In the genomic region with DNA sequence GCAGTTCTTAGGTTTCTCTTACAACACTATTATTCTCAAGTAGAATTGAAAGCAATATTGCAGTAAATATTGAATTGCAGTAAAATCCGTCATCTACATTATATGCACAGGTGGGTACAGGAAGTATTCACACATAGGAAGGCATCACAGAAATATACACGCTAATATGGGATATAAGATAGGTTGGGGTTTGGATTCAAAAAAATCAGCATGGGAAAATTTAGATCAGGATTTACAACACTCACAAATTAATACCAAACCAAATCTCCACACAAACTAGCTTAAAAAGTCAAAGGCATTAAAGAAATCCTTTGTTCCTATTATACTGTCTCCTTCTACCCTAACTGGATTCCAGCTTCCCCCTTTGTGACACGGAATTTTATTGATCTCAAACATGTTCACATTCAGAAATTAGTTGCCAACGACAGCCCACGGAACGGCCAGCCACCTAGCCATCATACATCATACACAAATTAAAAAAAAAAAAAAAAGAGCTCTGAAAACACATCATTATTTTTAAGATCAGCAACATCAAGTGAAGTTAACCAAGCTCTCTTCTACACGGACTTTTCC, we compare ENCODE assay signal across 12 cellular contexts. TPM values are rescaled to one million over a fixed set of nuclear protein-coding genes. Genes with fewer than 3 reads are reported as not detected.
A peak's percentile ranks its signal among the peaks of the same experiment; 100 is the strongest.
DNase-seq lines count a peak whose midpoint lies in the region; ATAC-seq, FAIRE-seq and TF ChIP-seq lines count a peak whose summit lies in the region.
"Had no signal": no experiment of that assay in that cellular context is flagged by ENCODE, and none has a peak within 500 bp of the region (broad histone marks: within the 10 kb centered on the region; RNA-seq: fewer than 3 reads in every experiment).

No MANE protein-coding gene starts in this region.

- H3K27me3 ChIP-seq in heart right ventricle (peaks cover 0 to 60% (median 44%) of the 10 kb centered on the region in 7 donors), HepG2 (ENCODE audit: control insufficient read depth in 1 of 2, insufficient read depth in 2 of 2, low read length in 2 of 2) (no peaks in the 10 kb centered on the region; a peak in 1 of 5 replicates)

- H3K36me3 Mint-ChIP-seq in activated T-helper 17 cell treated with anti-CD3 and anti-CD28 coated beads, Interleukin-2, amount 50 U/mL, for 72 hours (ENCODE audit: low read depth): peaks cover 9% of the 10 kb centered on the region
- no peaks in the 10 kb centered on the region for H3K36me3 Mint-ChIP-seq in type B pancreatic cell

- H3K27me3 Mint-ChIP-seq in activated T-helper 17 cell treated with anti-CD3 and anti-CD28 coated beads, Interleukin-2, amount 50 U/mL, for 72 hours: peaks cover 52% of the 10 kb centered on the region
- H3K27me3 Mint-ChIP-seq in type B pancreatic cell: peaks cover 48% of the 10 kb centered on the region

- POLR2A ChIA-PET in HepG2 (lab: Yijun Ruan, JAX): interaction anchor here (0.7 to 5.4 kb wide), 4 partner anchors 23 to 472 kb away, joined by 3 to 39 read pairs (median 4); partner anchors contain the start of gene HSPA5

- H3K4me1 ChIP-seq in heart right ventricle (peaks cover 0 to 47% (median 17%) of the 10 kb centered on the region in 9 donors), HepG2 (ENCODE audit: insufficient read depth, low read length) (peaks cover 46% of the 10 kb centered on the region)

- in situ Hi-C loops in HepG2 (cut with HindIII; ENCODE audit: extremely low pct_ligation_motif_present, low pct_unique_long_range_greater_than_20kb): no loop called here

- H3K9me3 ChIP-seq in heart right ventricle (no peaks in the 10 kb centered on the region), HepG2 (ENCODE audit: low read length) (no peaks in the 10 kb centered on the region)
- H3K9me3 ChIP-seq: SJSA1 had no signal

- no peaks in the 10 kb centered on the region for H3K9me3 Mint-ChIP-seq in activated T-helper 17 cell treated with anti-CD3 and anti-CD28 coated beads, Interleukin-2, amount 50 U/mL, for 72 hours
- no peaks in the 10 kb centered on the region for H3K9me3 Mint-ChIP-seq in type B pancreatic cell

- peaks cover 65% of the 10 kb centered on the region for H3K79me2 ChIP-seq in HepG2 (ENCODE audit: insufficient read depth, low read length)

- H3K4me3 ChIP-seq in heart right ventricle (peak overlapping the region in 5 of 10 donors; percentile 83 to 93 (median 88)), HepG2 (replicated peaks in 1 of 3; ENCODE audit: insufficient read depth in 1 of 3, low read depth in 2 of 3, low read length in 3 of 3) (peak overlapping the region; percentile 93 to 96 (median 95); a peak in 5 of 6 replicates)

- CTCF ChIA-PET in HepG2 (lab: Yijun Ruan, JAX; ENCODE audit: low intra/inter-chr PET ratio, low total read pairs): no interaction called here

- H4K20me1 ChIP-seq in HepG2 (ENCODE audit: insufficient read depth, low read length): peaks cover 21% of the 10 kb centered on the region; the same call in 1 of the 2 replicates

- BruUV-seq in HepG2 (replicated peaks; lab: Mats Ljungman, UMichigan): TSS peak; percentile 45

- TF ChIP-seq POLR2A in HepG2 (IDR thresholded peaks at IDR 0.05; ENCODE audit: insufficient read depth in 1 of 2, low read depth in 2 of 2, low read length in 2 of 2): no peak

- no peak for TF ChIP-seq RAD21 in HepG2 (CRISPR knock-in tag; IDR thresholded peaks at IDR 0.05)

- H3K9ac ChIP-seq in HepG2 (ENCODE audit: insufficient read depth, low read depth, low read length): peak overlapping the region; percentile 80

- no peaks in the 10 kb centered on the region for H3K36me3 ChIP-seq in heart right ventricle
- H3K36me3 ChIP-seq in HepG2 (replicated peaks in 1 of 2; ENCODE audit: control insufficient read depth in 1 of 2, insufficient read depth in 2 of 2, low read length in 2 of 2): no peaks in the 10 kb centered on the region
- H3K36me3 ChIP-seq: SJSA1 had no signal

- FAIRE-seq in HepG2 (lab: Jason Lieb, UNC): no peak

- no peak overlapping the region for H2AFZ ChIP-seq in HepG2 (ENCODE audit: low read length)

- peak overlapping the region; percentile 80 for H3K4me2 ChIP-seq in HepG2 (ENCODE audit: low read depth, low read length)

- peak overlapping the region; percentile 88 for H3K4me3 Mint-ChIP-seq in activated T-helper 17 cell treated with anti-CD3 and anti-CD28 coated beads, Interleukin-2, amount 50 U/mL, for 72 hours
- H3K4me3 Mint-ChIP-seq in type B pancreatic cell: peak overlapping the region; percentile 93

- intact Hi-C loops in Right ventricle myocardium superior (cut with DNase I): no loop called here
- intact Hi-C loops in heart right ventricle (cut with DNase I): no loop called here
- intact Hi-C loops in HepG2 (cut with micrococcal nuclease; ENCODE audit: unreplicated experiment): no loop called here

- no peak overlapping the region for H3K27ac Mint-ChIP-seq in activated T-helper 17 cell treated with anti-CD3 and anti-CD28 coated beads, Interleukin-2, amount 50 U/mL, for 72 hours
- peak overlapping the region; percentile 87 for H3K27ac Mint-ChIP-seq in type B pancreatic cell

- DNase-seq in Right ventricle myocardium superior (peak; percentile 34), heart right ventricle (no peak), HepG2 (ENCODE audit: low spot score) (no peak), type B pancreatic cell (ENCODE audit: extremely low spot score, unreplicated experiment) (no peak), GM10266 (ENCODE audit: extremely low spot score) (no peak), epidermal melanocyte (ENCODE audit: insufficient read length, low spot score) (no peak)
- DNase-seq: activated gamma-delta T cell treated with Interleukin-2 at 50 U/mL for 16 hours, NCI-H1092, occipital lobe had no signal

- peaks cover 27% of the 10 kb centered on the region for H3K4me1 Mint-ChIP-seq in activated T-helper 17 cell treated with anti-CD3 and anti-CD28 coated beads, Interleukin-2, amount 50 U/mL, for 72 hours
- peaks cover 19% of the 10 kb centered on the region for H3K4me1 Mint-ChIP-seq in type B pancreatic cell (ENCODE audit: unreplicated experiment)

- H3K27ac ChIP-seq in heart right ventricle (no peak overlapping the region), HepG2 (ENCODE audit: extremely low read length, insufficient read depth, low read length) (peak overlapping the region; percentile 81)
- H3K27ac ChIP-seq: SJSA1 had no signal

- 53 to 65% methylated on average over 7 of the region's 7 CpGs for WGBS in heart right ventricle, 2 donors
- 11% methylated on average over 7 of the region's 7 CpGs for WGBS in HepG2 (ENCODE audit: low lambda C conversion rate)

- no peak for ATAC-seq in Right ventricle myocardium superior (ENCODE audit: poor library complexity)
- no peak for ATAC-seq in heart right ventricle
- ATAC-seq in activated T-helper 17 cell treated with anti-CD3 and anti-CD28 coated beads, Interleukin-2, amount 50 U/mL, for 72 hours (replicated peaks): no peak
- ATAC-seq in HepG2: no peak
- no peak for ATAC-seq in HG02885 (IDR thresholded peaks at IDR 0.05; ENCODE audit: poor library complexity, unreplicated experiment)

- TF ChIP-seq CTCF in heart right ventricle (IDR thresholded peaks at IDR 0.05) (no peak), HepG2 (CRISPR knock-in tag; IDR thresholded peaks at IDR 0.05) (no peak), type B pancreatic cell (conservative IDR thresholded peaks at IDR 0.05) (no peak), GM10266 (IDR thresholded peaks at IDR 0.05; ENCODE audit: control insufficient read depth, insufficient read depth, low read depth, missing control alignments) (no peak)

- TF ChIP-seq EP300 in HepG2 (IDR thresholded peaks at IDR 0.05; ENCODE audit: low read depth in 2 of 2, low read length in 2 of 2): no peak
- no peak for TF ChIP-seq EP300 in HepG2 (CRISPR knock-in tag; IDR thresholded peaks at IDR 0.05; ENCODE audit: borderline replicate concordance)

RNA-seq across cellular contexts. Expression of gene NR6A1, which starts 2.2 kb away (rescaled TPM):
- total RNA-seq in Right ventricle myocardium superior: 1.4 TPM
- 1 to 10 TPM in 8 of 10 donors, under 1 TPM in 2; 0.78 to 2.0 (median 1.2) TPM for total RNA-seq in heart right ventricle
- 1 to 10 TPM in 1 of 2 donors, under 1 TPM in 1; 0.29 to 1.0 TPM for polyA plus RNA-seq in heart right ventricle
- total RNA-seq in activated T-helper 17 cell treated with anti-CD3 and anti-CD28 coated beads, Interleukin-2, amount 50 U/mL, for 72 hours: 1 to 10 TPM in 1 of 2 donors, under 1 TPM in 1; 0.98 to 1.2 TPM
- 31.5 and 50.9 TPM in 2 replicates for total RNA-seq in HepG2 (2016; rRNA removed; fragmentation: Illumina TruSeq; extraction: Trizol)
- 10.7 and 12.1 TPM in 2 replicates for total RNA-seq in HepG2 (2016; cell fraction: cytosol; rRNA removed; fragmentation: Illumina TruSeq; extraction: Trizol; ENCODE audit: low read depth)
- total RNA-seq in HepG2 (2016; cell fraction: insoluble cytoplasmic fraction; rRNA removed; fragmentation: Illumina TruSeq; extraction: Trizol): 28.3 and 52.2 TPM in 2 replicates
- total RNA-seq in HepG2 (2016; cell fraction: membrane; rRNA removed; fragmentation: Illumina TruSeq; extraction: Trizol): 36.7 and 36.8 TPM in 2 replicates
- 24.3 and 28.3 TPM in 2 replicates for total RNA-seq in HepG2 (2016; cell fraction: nucleus; rRNA removed; fragmentation: Illumina TruSeq; extraction: Trizol)
- 19.7 and 28.1 TPM in 2 replicates for polyA plus RNA-seq in HepG2 (2011; rRNA removed)
- polyA plus RNA-seq in HepG2 (2011; cell fraction: cytosol; rRNA removed): 15.0 and 17.4 TPM in 2 replicates
- polyA plus RNA-seq in HepG2 (2011; cell fraction: nucleus; rRNA removed): 18.1 and 19.3 TPM in 2 replicates
- polyA plus RNA-seq in HepG2 (2012): 12.1 and 12.8 TPM in 2 replicates
- polyA plus RNA-seq in HepG2 (2016; cell fraction: cytosol; fragmentation: Illumina TruSeq; extraction: Trizol; ENCODE audit: low read depth): 4.2 and 4.9 TPM in 2 replicates
- 20.4 and 24.5 TPM in 2 replicates for polyA plus RNA-seq in HepG2 (2016; cell fraction: insoluble cytoplasmic fraction; fragmentation: Illumina TruSeq; extraction: Trizol; ENCODE audit: low read depth)
- 8.8 and 10.3 TPM in 2 replicates for polyA plus RNA-seq in HepG2 (2016; cell fraction: membrane; fragmentation: Illumina TruSeq; extraction: Trizol; ENCODE audit: low read depth)
- polyA plus RNA-seq in HepG2 (2016; cell fraction: nucleus; fragmentation: Illumina TruSeq; extraction: Trizol; ENCODE audit: insufficient read depth, low read depth): 21.9 and 25.3 TPM in 2 replicates
- polyA minus RNA-seq in HepG2 (2011; rRNA and poly(A)+ RNA removed; ENCODE audit: low replicate concordance): 13.7 and 123 TPM in 2 replicates
- 35.0 and 40.7 TPM in 2 replicates for polyA minus RNA-seq in HepG2 (2011; cell fraction: cytosol; rRNA and poly(A)+ RNA removed)
- 26.1 and 27.2 TPM in 2 replicates for polyA minus RNA-seq in HepG2 (2011; cell fraction: nucleus; rRNA and poly(A)+ RNA removed)
- total RNA-seq in type B pancreatic cell (ENCODE audit: low replicate concordance): 6.5 and 10.0 TPM in 2 replicates

RNA-seq across cellular contexts. Expression of gene OLFML2A, which starts 8.1 kb away (rescaled TPM):
- total RNA-seq in Right ventricle myocardium superior: 27.5 TPM
- 10 to 100 TPM; 21.9 to 51.2 (median 32.5) TPM for total RNA-seq in heart right ventricle
- polyA plus RNA-seq in heart right ventricle: 1 to 10 TPM; 5.9 to 9.3 TPM
- not detected for total RNA-seq in activated T-helper 17 cell treated with anti-CD3 and anti-CD28 coated beads, Interleukin-2, amount 50 U/mL, for 72 hours
- total RNA-seq in HepG2 (2016; rRNA removed; fragmentation: Illumina TruSeq; extraction: Trizol): 0.02 TPM in 1 of 2 replicates, not detected in the other
- total RNA-seq in HepG2 (2016; cell fraction: cytosol; rRNA removed; fragmentation: Illumina TruSeq; extraction: Trizol; ENCODE audit: low read depth): under 0.01 and 0.09 TPM in 2 replicates
- 0.02 TPM in 1 of 2 replicates, not detected in the other for total RNA-seq in HepG2 (2016; cell fraction: insoluble cytoplasmic fraction; rRNA removed; fragmentation: Illumina TruSeq; extraction: Trizol)
- 0.03 TPM in 2 replicates for total RNA-seq in HepG2 (2016; cell fraction: membrane; rRNA removed; fragmentation: Illumina TruSeq; extraction: Trizol)
- total RNA-seq in HepG2 (2016; cell fraction: nucleus; rRNA removed; fragmentation: Illumina TruSeq; extraction: Trizol): 0.06 and 0.09 TPM in 2 replicates
- polyA plus RNA-seq in HepG2 (2011; rRNA removed): 0.01 and 0.04 TPM in 2 replicates
- polyA plus RNA-seq in HepG2 (2011; cell fraction: cytosol; rRNA removed): 0.03 and 0.04 TPM in 2 replicates
- 0.02 and 0.05 TPM in 2 replicates for polyA plus RNA-seq in HepG2 (2011; cell fraction: nucleus; rRNA removed)
- 0.01 TPM in 1 of 2 replicates, not detected in the other for polyA plus RNA-seq in HepG2 (2012)
- polyA plus RNA-seq in HepG2 (2016; cell fraction: cytosol; fragmentation: Illumina TruSeq; extraction: Trizol; ENCODE audit: low read depth): not detected in 2 replicates
- 0.03 TPM in 1 of 2 replicates, not detected in the other for polyA plus RNA-seq in HepG2 (2016; cell fraction: insoluble cytoplasmic fraction; fragmentation: Illumina TruSeq; extraction: Trizol; ENCODE audit: low read depth)
- not detected in 2 replicates for polyA plus RNA-seq in HepG2 (2016; cell fraction: membrane; fragmentation: Illumina TruSeq; extraction: Trizol; ENCODE audit: low read depth)
- 0.07 TPM in 1 of 2 replicates, not detected in the other for polyA plus RNA-seq in HepG2 (2016; cell fraction: nucleus; fragmentation: Illumina TruSeq; extraction: Trizol; ENCODE audit: insufficient read depth, low read depth)
- 0.08 and 2.8 TPM in 2 replicates for polyA minus RNA-seq in HepG2 (2011; rRNA and poly(A)+ RNA removed; ENCODE audit: low replicate concordance)
- 0.09 and 0.30 TPM in 2 replicates for polyA minus RNA-seq in HepG2 (2011; cell fraction: cytosol; rRNA and poly(A)+ RNA removed)
- polyA minus RNA-seq in HepG2 (2011; cell fraction: nucleus; rRNA and poly(A)+ RNA removed): 0.12 and 0.26 TPM in 2 replicates
- 6.3 and 10.8 TPM in 2 replicates for total RNA-seq in type B pancreatic cell (ENCODE audit: low replicate concordance)
